ENCODE assay signal across 8 cellular contexts in the genomic region with DNA sequence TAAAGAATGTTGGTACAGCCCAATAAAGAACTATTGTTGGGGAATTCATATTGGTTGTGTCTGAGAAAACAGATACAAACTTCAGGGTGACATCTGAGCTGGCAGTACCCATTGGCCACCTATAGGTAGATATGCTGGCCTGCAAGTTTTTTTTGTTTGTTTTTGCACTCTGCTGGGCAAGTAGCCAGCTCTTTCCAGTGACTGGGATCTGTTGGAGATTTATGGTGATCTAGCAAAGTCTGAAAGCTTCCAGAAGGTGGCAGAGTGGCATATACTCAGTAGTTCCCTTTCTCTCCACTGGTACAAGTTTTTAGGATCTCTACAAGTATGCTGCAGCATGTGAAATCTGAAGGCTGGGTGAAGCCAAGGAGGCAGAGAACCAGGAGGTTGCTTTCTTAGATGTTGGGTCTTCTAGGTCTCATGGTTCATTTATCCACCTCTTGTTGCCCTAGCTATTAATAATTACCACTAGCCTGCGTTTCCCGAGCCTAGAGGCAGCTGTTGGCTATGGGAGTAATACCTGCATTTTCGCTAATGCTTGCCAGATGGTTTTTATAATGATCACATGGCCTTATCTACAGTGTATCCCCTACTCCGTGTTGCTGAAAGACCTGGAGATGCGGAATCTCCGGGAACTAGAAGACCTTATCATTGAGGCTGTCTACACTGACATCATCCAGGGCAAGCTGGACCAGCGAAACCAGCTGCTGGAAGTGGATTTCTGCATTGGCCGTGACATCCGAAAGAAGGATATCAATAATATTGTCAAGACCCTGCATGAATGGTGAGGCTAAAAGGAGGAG. TPM values are rescaled to one million over a fixed set of nuclear protein-coding genes. Genes with fewer than 3 reads are reported as not detected.
A peak's percentile ranks its signal among the peaks of the same experiment; 100 is the strongest.
DNase-seq lines count a peak whose midpoint lies in the region; ATAC-seq and TF ChIP-seq lines count a peak whose summit lies in the region.

No MANE protein-coding gene starts in this region.

- H3K9me2 ChIP-seq in PC-9 (ENCODE audit: insufficient read depth): no peaks in the 10 kb centered on the region

- no peak overlapping the region for H3K9ac ChIP-seq in fibroblast of lung (ENCODE audit: insufficient read depth, low read length)

- TF ChIP-seq CTCF in cardiac muscle cell (IDR thresholded peaks at IDR 0.05; ENCODE audit: low read depth, low read length) (peak; percentile 39), PC-9 (conservative IDR thresholded peaks at IDR 0.05) (peak; percentile 78; the same call in 1 of the 2 replicates), fibroblast of lung (conservative IDR thresholded peaks at IDR 0.05 in 1 of 2, IDR thresholded peaks at IDR 0.05 in 1 of 2; ENCODE audit: low read depth in 1 of 2, low read length in 2 of 2) (peak; percentile 20 to 34)

- no TSS peak for BruUV-seq in PC-9 (replicated peaks; lab: Mats Ljungman, UMichigan)

- H3K4me3 Mint-ChIP-seq in stimulated activated naive CD8-positive, alpha-beta T cell treated with anti-CD3 and anti-CD28 coated beads, Interleukin-15, amount 100 ng/mL, for 72 hours: no peak overlapping the region

- H3K9me3 Mint-ChIP-seq in stimulated activated naive CD8-positive, alpha-beta T cell treated with anti-CD3 and anti-CD28 coated beads, Interleukin-15, amount 100 ng/mL, for 72 hours: no peaks in the 10 kb centered on the region

- H4K20me1 ChIP-seq in PC-9 (ENCODE audit: insufficient read depth): peaks cover 19% of the 10 kb centered on the region
- no peaks in the 10 kb centered on the region for H4K20me1 ChIP-seq in fibroblast of lung (ENCODE audit: control insufficient read depth, extremely low read depth, insufficient read depth, low read length)

- peak overlapping the region in 1 of 2 donors; percentile 50 for H3K27ac Mint-ChIP-seq in stimulated activated naive CD8-positive, alpha-beta T cell treated with anti-CD3 and anti-CD28 coated beads, Interleukin-15, amount 100 ng/mL, for 72 hours

- intact Hi-C loops in cardiac septum (cut with DNase I) (no loop called here), PC-9 (cut with micrococcal nuclease; ENCODE audit: unreplicated experiment) (no loop called here)

- peak; percentile 36 to 73 for DNase-seq in cardiac muscle cell (ENCODE audit: low read depth in 1 of 2, low spot score in 1 of 2)
- DNase-seq in cardiac septum (ENCODE audit: low spot score): no peak
- DNase-seq in PC-9: peak; percentile 74 to 88
- DNase-seq in fibroblast of lung (ENCODE audit: low read depth in 2 of 2): peak; percentile 56 to 69
- peak; percentile 55 for DNase-seq in ureter (ENCODE audit: low spot score)
- no peak for DNase-seq in stimulated activated naive CD8-positive, alpha-beta T cell treated with anti-CD3 and anti-CD28 coated beads, Interleukin-15, amount 100 ng/mL, for 72 hours

- CTCF ChIA-PET in PC-9 (lab: Charles Lee): interaction anchor here (0.6 to 1.0 kb wide), 8 partner anchors 9 to 534 kb away, joined by 3 to 11 read pairs (median 4); a partner anchor contains a TSS

- H3K79me2 ChIP-seq in PC-9 (ENCODE audit: low read depth) (peaks cover 16% of the 10 kb centered on the region; the same call in 1 of the 2 replicates), fibroblast of lung (ENCODE audit: control insufficient read depth, insufficient read depth, low read length) (peaks cover 3% of the 10 kb centered on the region)

- H3K4me2 ChIP-seq in PC-9: no peak overlapping the region
- no peak overlapping the region for H3K4me2 ChIP-seq in fibroblast of lung (ENCODE audit: extremely low read depth, insufficient read depth, low read length)

- peaks cover 33% of the 10 kb centered on the region for H3K36me3 ChIP-seq in cardiac muscle cell
- peaks cover 37% of the 10 kb centered on the region for H3K36me3 ChIP-seq in PC-9 (ENCODE audit: low read depth)
- H3K36me3 ChIP-seq in fibroblast of lung (ENCODE audit: control insufficient read depth, insufficient read depth, low read length): peaks cover 14% of the 10 kb centered on the region

- H3K4me1 Mint-ChIP-seq in stimulated activated naive CD8-positive, alpha-beta T cell treated with anti-CD3 and anti-CD28 coated beads, Interleukin-15, amount 100 ng/mL, for 72 hours: peaks cover 8% of the 10 kb centered on the region

- no peak overlapping the region for H2AFZ ChIP-seq in PC-9
- no peak overlapping the region for H2AFZ ChIP-seq in fibroblast of lung (ENCODE audit: low read length)

- H3K27me3 Mint-ChIP-seq in stimulated activated naive CD8-positive, alpha-beta T cell treated with anti-CD3 and anti-CD28 coated beads, Interleukin-15, amount 100 ng/mL, for 72 hours: no peaks in the 10 kb centered on the region

- H3K27ac ChIP-seq in cardiac muscle cell (peak overlapping the region; percentile 40), PC-9 (0 out of 2 replicates have a peak overlapping the region, but pooled peaks have one; percentile 7), fibroblast of lung (ENCODE audit: insufficient read depth, low read length) (peak overlapping the region; percentile 10)

- POLR2A ChIA-PET in PC-9 (lab: Charles Lee; ENCODE audit: unreplicated experiment): interaction anchor here (0.6 to 0.9 kb wide), 2 partner anchors 10 to 197 kb away, joined by 3 to 9 read pairs; no protein-coding TSS in a partner anchor

- H3K4me1 ChIP-seq in cardiac muscle cell (ENCODE audit: low read depth) (no peaks in the 10 kb centered on the region), PC-9 (replicated peaks; ENCODE audit: insufficient read depth) (peaks cover 4% of the 10 kb centered on the region), fibroblast of lung (ENCODE audit: control insufficient read depth, extremely low read depth, insufficient read depth, low read length) (peaks cover 2% of the 10 kb centered on the region)

- no peak overlapping the region for H3K4me3 ChIP-seq in cardiac muscle cell
- H3K4me3 ChIP-seq in PC-9: no peak overlapping the region
- H3K4me3 ChIP-seq in fibroblast of lung (replicated peaks in 1 of 4; ENCODE audit: control extremely low read depth in 1 of 4, insufficient read depth in 1 of 4, low read depth in 3 of 4, low read length in 4 of 4): no peak overlapping the region

- peaks cover 10% of the 10 kb centered on the region for H3F3A ChIP-seq in PC-9 (ENCODE audit: insufficient read depth, low read depth)

- no peaks in the 10 kb centered on the region for H3K9me3 ChIP-seq in cardiac muscle cell (ENCODE audit: low read depth)
- no peaks in the 10 kb centered on the region for H3K9me3 ChIP-seq in PC-9 (ENCODE audit: insufficient read depth, low read depth)
- H3K9me3 ChIP-seq in fibroblast of lung (ENCODE audit: control insufficient read depth, insufficient read depth, low read depth, low read length): no peaks in the 10 kb centered on the region

- H3K27me3 ChIP-seq in cardiac muscle cell: no peaks in the 10 kb centered on the region
- no peaks in the 10 kb centered on the region for H3K27me3 ChIP-seq in PC-9 (ENCODE audit: insufficient read depth, low read depth)
- no peaks in the 10 kb centered on the region for H3K27me3 ChIP-seq in fibroblast of lung (ENCODE audit: control insufficient read depth, insufficient read depth, low read length)

- ATAC-seq in HG02885 (IDR thresholded peaks at IDR 0.05; ENCODE audit: poor library complexity, unreplicated experiment) (no peak), GM18858 (IDR thresholded peaks at IDR 0.05; ENCODE audit: unreplicated experiment) (no peak)
- no peak for ATAC-seq in stimulated activated naive CD8-positive, alpha-beta T cell treated with anti-CD3 and anti-CD28 coated beads, Interleukin-15, amount 100 ng/mL, for 72 hours

RNA-seq across cellular contexts. Expression of a gene that starts 9.5 kb away (rescaled TPM):
- total RNA-seq in cardiac muscle cell (29.7 and 44.5 TPM in 2 replicates), cardiac septum (23.4 TPM), PC-9 (2021) (46.3 and 52.9 TPM in 2 replicates), fibroblast of lung (12.1 and 17.7 TPM in 2 replicates), ureter (47.7 TPM)
- polyA plus RNA-seq in cardiac muscle cell (57.6 and 68.0 TPM in 2 replicates), fibroblast of lung (39.5 and 44.8 TPM in 2 replicates)
- 22.1 and 27.2 TPM in 2 replicates for polyA plus RNA-seq in fibroblast of lung (2012)
- polyA minus RNA-seq in fibroblast of lung (ENCODE audit: low replicate concordance): 32.0 and 36.9 TPM in 2 replicates

RNA-seq across cellular contexts. Expression of a gene that starts 14.6 kb away (rescaled TPM):
- total RNA-seq in cardiac muscle cell: 47.3 and 59.4 TPM in 2 replicates
- 53.5 and 64.8 TPM in 2 replicates for polyA plus RNA-seq in cardiac muscle cell
- total RNA-seq in cardiac septum: 17.9 TPM
- 32.2 and 32.9 TPM in 2 replicates for total RNA-seq in PC-9 (2021)
- 13.6 and 14.4 TPM in 2 replicates for total RNA-seq in fibroblast of lung
- polyA plus RNA-seq in fibroblast of lung: 31.3 and 32.3 TPM in 2 replicates
- 16.8 and 19.0 TPM in 2 replicates for polyA plus RNA-seq in fibroblast of lung (2012)
- 2.9 and 14.4 TPM in 2 replicates for polyA minus RNA-seq in fibroblast of lung (ENCODE audit: low replicate concordance)
- total RNA-seq in ureter: 18.5 TPM

Comparison
In these comparisons a context has a peak if more than half of its experiments do, and no peak if none do; other contexts are left out.
1. DNase-seq: peak in cardiac muscle cell (2 of 2), PC-9 (2 of 2), fibroblast of lung (2 of 2) and ureter (single experiment); none in cardiac septum (single experiment) and stimulated activated naive CD8-positive, alpha-beta T cell treated with anti-CD3 and anti-CD28 coated beads, Interleukin-15, amount 100 ng/mL, for 72 hours (0 of 2).
2. CTCF ChIP-seq: peak in every context shown above with its lines; median percentile 78 in PC-9; 39 in cardiac muscle cell; 27 in fibroblast of lung.
3. Peak in every context shown above with its lines, with median percentiles within 50 percentile points of each other: H3K27ac ChIP-seq.